In genomic region chr16:47855431-47855830, GRCh38 we compare ENCODE assay signal across 8 cellular contexts.
"Had no signal": no experiment of that assay in that cellular context is flagged by ENCODE, and none has a peak within 500 bp of the region (broad histone marks: within the 10 kb centered on the region; RNA-seq: fewer than 3 reads in every experiment).

No MANE protein-coding gene starts in this region.

- H3K4me3 Mint-ChIP-seq: GM23338, H9, HFFc6 had no signal

- H3K27ac ChIP-seq: GM23248 had no signal

- H2AFZ ChIP-seq: GM23248 had no signal

- H3K36me3 ChIP-seq: HAP-1 had no signal

- H3K9me3 ChIP-seq: HAP-1 had no signal

- H3K9ac ChIP-seq: GM23248 had no signal

- H3K4me2 ChIP-seq: GM23338 had no signal

- H3K4me1 ChIP-seq: HAP-1 had no signal

- H3K4me3 ChIP-seq: GM23248, GM23338, HAP-1 had no signal

- DNase-seq: GM23248, GOT3, H7, H9, HCEC 1CT, HFFc6 had no signal

- H3K27ac Mint-ChIP-seq: GM23338, HFFc6 had no signal
